8 cellular contexts compared by ENCODE assay signal in genomic region chr6:128327890-128328289, GRCh38.
DNase-seq lines count a peak whose midpoint lies in the region; ATAC-seq, FAIRE-seq and TF ChIP-seq lines count a peak whose summit lies in the region.

No MANE protein-coding gene starts in this region.

- H2AFZ ChIP-seq in SU-DHL-6 (ENCODE audit: low read depth, low read length, severe bottlenecking): no peak overlapping the region

- H3F3A ChIP-seq in SU-DHL-6 (ENCODE audit: insufficient read depth): no peaks in the 10 kb centered on the region

- no peaks in the 10 kb centered on the region for H3K9me2 ChIP-seq in SU-DHL-6 (replicated peaks; ENCODE audit: insufficient read depth, low read length)

- H3K9ac ChIP-seq in SU-DHL-6 (ENCODE audit: low read length): no peak overlapping the region

- H3K4me3 ChIP-seq in SU-DHL-6 (ENCODE audit: insufficient read depth, low read length, poor library complexity, severe bottlenecking) (no peak overlapping the region), psoas muscle (no peak overlapping the region)

- H3K27ac Mint-ChIP-seq in effector memory CD8-positive, alpha-beta T cell: no peak overlapping the region

- H3K4me3 Mint-ChIP-seq in effector memory CD8-positive, alpha-beta T cell: no peak overlapping the region

- no peaks in the 10 kb centered on the region for H4K20me1 ChIP-seq in SU-DHL-6 (ENCODE audit: low read depth, low read length)

- 90 to 97% (median 93%) methylated on average over 3 of the region's 3 CpGs for WGBS in psoas muscle, 3 donors

- H3K36me3 ChIP-seq in SU-DHL-6 (ENCODE audit: low read length) (no peaks in the 10 kb centered on the region), psoas muscle (ENCODE audit: insufficient read depth in 1 of 2, low read depth in 1 of 2) (no peaks in the 10 kb centered on the region)

- no peak for FAIRE-seq in D721Med (lab: Jason Lieb, UNC)

- DNase-seq in D721Med (ENCODE audit: insufficient read length, low spot score): no peak
- DNase-seq in effector memory CD8-positive, alpha-beta T cell: peak; percentile 26 to 35 (median 29)
- DNase-seq in psoas muscle: no peak
- no peak for DNase-seq in C1 segment of cervical spinal cord (lab: John Stamatoyannopoulos, UW)
- DNase-seq in GM19238 (ENCODE audit: insufficient read length, low spot score): no peak

- peak; percentile 65 for TF ChIP-seq CTCF in D721Med (IDR thresholded peaks at IDR 0.05; ENCODE audit: insufficient read depth, missing control alignments)
- TF ChIP-seq CTCF in SU-DHL-6 (IDR thresholded peaks at IDR 0.05; ENCODE audit: insufficient read depth, low read length, poor library complexity, severe bottlenecking): peak; percentile 70
- TF ChIP-seq CTCF in psoas muscle (IDR thresholded peaks at IDR 0.05): peak; percentile 36

- H3K79me2 ChIP-seq in SU-DHL-6 (ENCODE audit: insufficient read depth, low read length): no peaks in the 10 kb centered on the region

- no peaks in the 10 kb centered on the region for H3K27me3 ChIP-seq in SU-DHL-6 (ENCODE audit: low read length)
- H3K27me3 ChIP-seq in psoas muscle (ENCODE audit: insufficient read depth in 3 of 3, low read length in 2 of 3): no peaks in the 10 kb centered on the region

- H3K9me3 Mint-ChIP-seq in effector memory CD8-positive, alpha-beta T cell: no peaks in the 10 kb centered on the region

- H3K27me3 Mint-ChIP-seq in effector memory CD8-positive, alpha-beta T cell: peaks cover 0 to 15% of the 10 kb centered on the region in 2 donors

- no peaks in the 10 kb centered on the region for H3K4me1 ChIP-seq in psoas muscle

- intact Hi-C loops in psoas muscle (cut with DNase I): no loop called here

- H3K27ac ChIP-seq in SU-DHL-6 (ENCODE audit: low read depth, low read length) (no peak overlapping the region), psoas muscle (no peak overlapping the region)

- no peaks in the 10 kb centered on the region for H3K4me1 Mint-ChIP-seq in effector memory CD8-positive, alpha-beta T cell (ENCODE audit: low read depth in 2 of 2)

- H3K36me3 Mint-ChIP-seq in effector memory CD8-positive, alpha-beta T cell (ENCODE audit: insufficient read depth): no peaks in the 10 kb centered on the region

- peak; percentile 81 for ATAC-seq in GM19455 (IDR thresholded peaks at IDR 0.05; ENCODE audit: unreplicated experiment)
- peak; percentile 88 for ATAC-seq in HG03565 (IDR thresholded peaks at IDR 0.05; ENCODE audit: unreplicated experiment)
- ATAC-seq in effector memory CD8-positive, alpha-beta T cell (replicated peaks): peak; percentile 75
- peak in 3 of 4 donors; percentile 46 to 74 (median 51) for ATAC-seq in psoas muscle

- H3K9me3 ChIP-seq in SU-DHL-6 (ENCODE audit: insufficient read depth, low read length) (no peaks in the 10 kb centered on the region), psoas muscle (no peaks in the 10 kb centered on the region)

- no peak overlapping the region for H3K4me2 ChIP-seq in SU-DHL-6 (ENCODE audit: low read depth, low read length, poor library complexity, severe bottlenecking)

Comparison
In these comparisons a context has a peak if more than half of its experiments do, and no peak if none do; other contexts are left out.
1. DNase-seq: peak in effector memory CD8-positive, alpha-beta T cell (3 of 3); none in D721Med (single experiment), psoas muscle (0 of 2), C1 segment of cervical spinal cord (0 of 14) and GM19238 (single experiment).
2. Peak in every context shown above with its lines, with median percentiles within 50 percentile points of each other: CTCF ChIP-seq and ATAC-seq.